Comparison of ENCODE assay signal across 20 cellular contexts in genomic region chr5:77251921-77252320, GRCh38. TPM values are rescaled to one million over a fixed set of nuclear protein-coding genes. Genes with fewer than 3 reads are reported as not detected.
DNase-seq lines count a peak whose midpoint lies in the region; ATAC-seq, FAIRE-seq and TF ChIP-seq lines count a peak whose summit lies in the region.
"Had no signal": no experiment of that assay in that cellular context is flagged by ENCODE, and none has a peak within 500 bp of the region (broad histone marks: within the 10 kb centered on the region; RNA-seq: fewer than 3 reads in every experiment).

No MANE protein-coding gene starts in this region.

- H3K27me3 Mint-ChIP-seq in activated CD4-positive, alpha-beta T cell treated with anti-CD3 and anti-CD28 coated beads for 36 hours: peaks cover 13% of the 10 kb centered on the region

- H4K20me1 ChIP-seq in OCI-LY7 (ENCODE audit: insufficient read depth, low read length): no peaks in the 10 kb centered on the region

- H3K4me1 ChIP-seq in OCI-LY7 (ENCODE audit: insufficient read depth, low read length, poor library complexity, severe bottlenecking): no peaks in the 10 kb centered on the region
- H3K4me1 ChIP-seq: A549 had no signal

- H3K9me2 ChIP-seq in OCI-LY7 (ENCODE audit: insufficient read depth, low read length): no peaks in the 10 kb centered on the region

- peaks cover 1% of the 10 kb centered on the region for H3K27me3 ChIP-seq in bronchial epithelial cell (ENCODE audit: control insufficient read depth, insufficient read depth, low read length)

- H3K79me2 ChIP-seq in OCI-LY7 (ENCODE audit: insufficient read depth, low read depth, low read length): no peaks in the 10 kb centered on the region

- ATAC-seq in activated CD4-positive, alpha-beta T cell treated with anti-CD3 and anti-CD28 coated beads for 36 hours: peak; percentile 55
- peak; percentile 32 for ATAC-seq in stimulated activated naive CD8-positive, alpha-beta T cell treated with anti-CD3 and anti-CD28 coated beads, Interleukin-15, Interleukin-2, amounts not matched to agents 100 U/mL and 50 U/mL, for 24 hours
- ATAC-seq: A549, HCT116 had no signal

- no peaks in the 10 kb centered on the region for H3K36me3 Mint-ChIP-seq in activated CD4-positive, alpha-beta T cell treated with anti-CD3 and anti-CD28 coated beads for 36 hours (ENCODE audit: low read depth)

- H3K4me1 Mint-ChIP-seq in activated CD4-positive, alpha-beta T cell treated with anti-CD3 and anti-CD28 coated beads for 36 hours: no peaks in the 10 kb centered on the region

- TF ChIP-seq CTCF in bronchial epithelial cell (IDR thresholded peaks at IDR 0.05; ENCODE audit: insufficient read depth, low read length, severe bottlenecking) (no peak), OCI-LY7 (conservative IDR thresholded peaks at IDR 0.05; ENCODE audit: low read length) (no peak)

- H3K9me3 ChIP-seq in OCI-LY7 (ENCODE audit: low read length): no peaks in the 10 kb centered on the region
- H3K9me3 ChIP-seq: A549 had no signal

- H2AFZ ChIP-seq in OCI-LY7 (ENCODE audit: low read length): no peak overlapping the region

- no peak for DNase-seq in activated CD4-positive, alpha-beta T cell treated with anti-CD3 and anti-CD28 coated beads for 36 hours
- no peak for DNase-seq in activated CD4-positive, alpha-beta T cell treated with anti-CD3 and anti-CD28 coated beads, Interleukin-2, amount 50 U/mL, for 1 hour
- DNase-seq in bronchial epithelial cell (ENCODE audit: low read depth) (peak; percentile 10), amniotic stem cell (lab: John Stamatoyannopoulos, UW) (no peak), KG1 (lab: John Stamatoyannopoulos, UW) (no peak), OCI-LY7 (ENCODE audit: low spot score) (no peak)
- DNase-seq in stimulated activated naive CD8-positive, alpha-beta T cell treated with anti-CD3 and anti-CD28 coated beads, Interleukin-15, Interleukin-2, amounts not matched to agents 100 U/mL and 50 U/mL, for 24 hours: no peak
- DNase-seq: AML-193; CD4-positive, alpha-beta T cell; DMS153; DMS79; GDM1; GOT3; H7 had no signal

- no peak overlapping the region for H3K27ac ChIP-seq in OCI-LY7 (ENCODE audit: low read depth, low read length, poor library complexity, severe bottlenecking)
- H3K27ac ChIP-seq: 22Rv1, A549, C4-2B had no signal

- no peak overlapping the region for H3K27ac Mint-ChIP-seq in activated CD4-positive, alpha-beta T cell treated with anti-CD3 and anti-CD28 coated beads for 36 hours
- H3K27ac Mint-ChIP-seq: CD4-positive, alpha-beta T cell had no signal

- peaks cover under 1% of the 10 kb centered on the region for H3K9me3 Mint-ChIP-seq in activated CD4-positive, alpha-beta T cell treated with anti-CD3 and anti-CD28 coated beads for 36 hours (ENCODE audit: low read depth)

- BruUV-seq in OCI-LY7 (replicated peaks; lab: Mats Ljungman, UMichigan): no TSS peak

- no peak for FAIRE-seq in bronchial epithelial cell (lab: Jason Lieb, UNC)
- FAIRE-seq: A549, GM12892 had no signal

- H3K36me3 ChIP-seq in bronchial epithelial cell (ENCODE audit: control insufficient read depth, insufficient read depth, low read length) (no peaks in the 10 kb centered on the region), OCI-LY7 (ENCODE audit: insufficient read depth, low read length) (no peaks in the 10 kb centered on the region)

- intact Hi-C loops in activated CD4-positive, alpha-beta T cell treated with anti-CD3 and anti-CD28 coated beads for 36 hours (cut with DNase I, micrococcal nuclease): no loop called here
- intact Hi-C loops in OCI-LY7 (cut with micrococcal nuclease; ENCODE audit: unreplicated experiment): no loop called here

- CTCF ChIA-PET in activated CD4-positive, alpha-beta T cell treated with anti-CD3 and anti-CD28 coated beads for 36 hours (lab: Charles Lee): no interaction called here
- CTCF ChIA-PET in OCI-LY7 (lab: Charles Lee; ENCODE audit: unreplicated experiment): no interaction called here

- no peak overlapping the region for H3K4me3 ChIP-seq in bronchial epithelial cell (ENCODE audit: low read depth, low read length)
- no peak overlapping the region for H3K4me3 ChIP-seq in OCI-LY7 (ENCODE audit: low read depth, low read length, poor library complexity, severe bottlenecking)
- H3K4me3 ChIP-seq: A549 had no signal

- POLR2A ChIA-PET in activated CD4-positive, alpha-beta T cell treated with anti-CD3 and anti-CD28 coated beads for 36 hours (lab: Charles Lee): no interaction called here
- POLR2A ChIA-PET in OCI-LY7 (lab: Charles Lee): no interaction called here

- no peak overlapping the region for H3K4me2 ChIP-seq in OCI-LY7 (ENCODE audit: low read length)
- H3K4me2 ChIP-seq: A549 had no signal

- H3K4me3 Mint-ChIP-seq in activated CD4-positive, alpha-beta T cell treated with anti-CD3 and anti-CD28 coated beads for 36 hours: no peak overlapping the region
- H3K4me3 Mint-ChIP-seq: CD4-positive, alpha-beta T cell had no signal

RNA-seq across cellular contexts. Expression of gene PDE8B, which starts 41.4 kb away (rescaled TPM):
- not detected for total RNA-seq in activated CD4-positive, alpha-beta T cell treated with anti-CD3 and anti-CD28 coated beads for 36 hours
- total RNA-seq in bronchial epithelial cell (under 0.01 TPM in 1 of 2 replicates, not detected in the other), OCI-LY7 (2022) (0.21 and 0.50 TPM in 2 replicates)
- total RNA-seq in OCI-LY7 (2014; rRNA removed; shearing (Covaris generic)): 0.22 TPM in 1 of 2 replicates, not detected in the other
- total RNA-seq: HT-29 had no signal
